In the genomic region with DNA sequence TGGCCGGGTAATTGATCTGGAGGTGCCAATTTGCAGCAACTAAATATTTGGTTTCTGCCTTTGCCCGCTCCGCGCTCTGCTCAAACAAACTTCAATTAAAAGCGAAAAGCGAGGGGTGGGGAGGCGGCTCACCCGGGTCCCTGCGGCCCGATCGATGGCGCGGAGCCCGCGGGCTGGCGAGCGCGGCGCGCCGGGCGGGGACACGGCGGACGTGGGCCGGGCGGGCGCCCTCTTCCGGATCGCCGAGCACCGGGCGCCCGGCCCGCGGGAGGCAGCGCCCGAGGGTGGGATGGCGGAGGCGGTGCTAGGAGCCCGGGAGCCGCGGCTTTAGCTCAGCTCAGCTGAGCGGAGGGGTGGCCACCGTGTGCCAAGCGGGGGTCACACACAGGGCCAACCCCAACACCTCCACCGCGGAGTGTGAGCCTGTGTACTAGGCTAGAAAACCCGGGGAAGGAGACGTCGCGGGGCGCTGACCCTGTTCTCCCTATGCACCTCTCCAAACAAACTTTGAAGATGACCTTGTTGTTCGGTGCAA, we compare ENCODE assay signal across 8 cellular contexts. TPM values are rescaled to one million over a fixed set of nuclear protein-coding genes. Genes with fewer than 3 reads are reported as not detected.
A peak's percentile ranks its signal among the peaks of the same experiment; 100 is the strongest.
DNase-seq lines count a peak whose midpoint lies in the region; ATAC-seq and TF ChIP-seq lines count a peak whose summit lies in the region.

No MANE protein-coding gene starts in this region.

- H3K4me1 ChIP-seq in CD8-positive, alpha-beta memory T cell (ENCODE audit: insufficient read depth, low read length): peaks cover 20% of the 10 kb centered on the region
- H3K4me1 ChIP-seq in RWPE2 (ENCODE audit: insufficient read depth, poor library complexity, severe bottlenecking) (peaks cover 6% of the 10 kb centered on the region), adrenal gland (replicated peaks in 1 of 2) (peaks cover 20 to 39% of the 10 kb centered on the region in 2 donors), hepatocyte (ENCODE audit: insufficient read depth) (peaks cover 31% of the 10 kb centered on the region), gastrocnemius medialis (peaks cover 16 to 17% of the 10 kb centered on the region in 2 donors)

- intact Hi-C loops in adrenal gland (cut with DNase I) (loop anchor here in 1 of 2 donors (10.0 kb wide), 1 partner anchor 244 kb away; no protein-coding TSS in a partner anchor), gastrocnemius medialis (cut with DNase I; ENCODE audit: low total_unique reads) (loop anchor here (1.0 kb wide), 2 partner anchors 80 to 99 kb away; no protein-coding TSS in a partner anchor)

- peak overlapping the region; percentile 72 to 88 (median 84) for H3K4me3 Mint-ChIP-seq in CD8-positive, alpha-beta memory T cell

- POLR2A ChIA-PET in CD8-positive, alpha-beta memory T cell (lab: Charles Lee): no interaction called here

- WGBS in adrenal gland, 4 donors: 0 to 5% (median 2%) methylated on average over 2 to 54 of the region's 54 CpGs
- 12% methylated on average over 8 of the region's 54 CpGs for WGBS in hepatocyte (ENCODE audit: low lambda C conversion rate, missing lambda C conversion rate)

- H3K27ac ChIP-seq in CD8-positive, alpha-beta memory T cell (ENCODE audit: low read depth, low read length): no peak overlapping the region
- H3K27ac ChIP-seq in RWPE2 (ENCODE audit: poor library complexity, severe bottlenecking) (peak overlapping the region; percentile 24), adrenal gland (peak overlapping the region in 1 of 5 donors; percentile 67), hepatocyte (no peak overlapping the region), gastrocnemius medialis (peak overlapping the region in 3 of 4 donors; percentile 24 to 52 (median 35))

- CTCF ChIA-PET in CD8-positive, alpha-beta memory T cell (lab: Charles Lee): interaction anchor here (1.0 to 5.4 kb wide), 4 partner anchors 12 to 101 kb away, joined by 3 to 45 read pairs (median 10); no protein-coding TSS in a partner anchor

- H4K20me1 ChIP-seq in hepatocyte (ENCODE audit: insufficient read depth, poor library complexity, severe bottlenecking): no peaks in the 10 kb centered on the region

- H3K27me3 ChIP-seq in CD8-positive, alpha-beta memory T cell (ENCODE audit: insufficient read depth, low read length, poor library complexity, severe bottlenecking): peaks cover 32% of the 10 kb centered on the region
- H3K27me3 ChIP-seq in RWPE2 (ENCODE audit: insufficient read depth, poor library complexity, severe bottlenecking): no peaks in the 10 kb centered on the region
- no peaks in the 10 kb centered on the region for H3K27me3 ChIP-seq in adrenal gland
- H3K27me3 ChIP-seq in hepatocyte: peaks cover 4% of the 10 kb centered on the region
- no peaks in the 10 kb centered on the region for H3K27me3 ChIP-seq in gastrocnemius medialis

- H3K4me2 ChIP-seq in hepatocyte: peak overlapping the region; percentile 99

- no peaks in the 10 kb centered on the region for H3K9me3 Mint-ChIP-seq in CD8-positive, alpha-beta memory T cell

- H2AFZ ChIP-seq in hepatocyte: peak overlapping the region; percentile 75

- in situ Hi-C loops in gastrocnemius medialis (cut with MboI; ENCODE audit: low sequenced_read_pairs in 4 of 4): loop anchor here in 2 of 4 donors (10.0 to 25.0 kb wide), 2 partner anchors 94 to 232 kb away; no protein-coding TSS in a partner anchor

- peak overlapping the region; percentile 41 for H3K4me3 ChIP-seq in CD8-positive, alpha-beta memory T cell (ENCODE audit: low read length)
- H3K4me3 ChIP-seq in RWPE2 (ENCODE audit: severe bottlenecking) (peak overlapping the region; percentile 40), adrenal gland (peak overlapping the region in 3 of 4 donors; percentile 32 to 75 (median 36)), hepatocyte (peak overlapping the region; percentile 29), gastrocnemius medialis (peak overlapping the region; percentile 55 to 74 (median 59))

- TF ChIP-seq CTCF in RWPE2 (IDR thresholded peaks at IDR 0.05; ENCODE audit: poor library complexity, severe bottlenecking) (peak; percentile 88), adrenal gland (IDR thresholded peaks at IDR 0.05) (peak in 3 of 6 experiments; percentile 57 to 61 (median 58)), hepatocyte (IDR thresholded peaks at IDR 0.05; ENCODE audit: poor library complexity) (peak; percentile 51), gastrocnemius medialis (IDR thresholded peaks at IDR 0.05 in 4 of 5, conservative IDR thresholded peaks at IDR 0.05 in 1 of 5) (peak; percentile 38 to 71 (median 47))

- no peak overlapping the region for H3K27ac Mint-ChIP-seq in CD8-positive, alpha-beta memory T cell

- no peaks in the 10 kb centered on the region for H3K9me3 ChIP-seq in CD8-positive, alpha-beta memory T cell (ENCODE audit: low read length)
- H3K9me3 ChIP-seq in RWPE2 (ENCODE audit: severe bottlenecking): no peaks in the 10 kb centered on the region
- no peaks in the 10 kb centered on the region for H3K9me3 ChIP-seq in adrenal gland (replicated peaks in 1 of 3)
- H3K9me3 ChIP-seq in hepatocyte (ENCODE audit: low read depth): no peaks in the 10 kb centered on the region
- no peaks in the 10 kb centered on the region for H3K9me3 ChIP-seq in gastrocnemius medialis

- no peaks in the 10 kb centered on the region for H3K36me3 ChIP-seq in CD8-positive, alpha-beta memory T cell (ENCODE audit: insufficient read depth, low read length)
- peaks cover 5% of the 10 kb centered on the region for H3K36me3 ChIP-seq in RWPE2 (ENCODE audit: low read depth)
- no peaks in the 10 kb centered on the region for H3K36me3 ChIP-seq in adrenal gland (replicated peaks in 1 of 2)
- no peaks in the 10 kb centered on the region for H3K36me3 ChIP-seq in hepatocyte (replicated peaks; ENCODE audit: insufficient read depth, low read depth)
- no peaks in the 10 kb centered on the region for H3K36me3 ChIP-seq in gastrocnemius medialis

- H3K79me2 ChIP-seq in hepatocyte: no peaks in the 10 kb centered on the region

- TF ChIP-seq POLR2A in adrenal gland (IDR thresholded peaks at IDR 0.05): no peak
- peak in 1 of 2 donors; percentile 10 for TF ChIP-seq POLR2A in gastrocnemius medialis (IDR thresholded peaks at IDR 0.05)

- peak; percentile 53 for ATAC-seq in RWPE2 (ENCODE audit: low read depth)
- peak; percentile 67 to 68 for ATAC-seq in gastrocnemius medialis
- no peak for ATAC-seq in HG03354 (IDR thresholded peaks at IDR 0.05; ENCODE audit: poor library complexity, severe bottlenecking, unreplicated experiment)
- no peak for ATAC-seq in HG03439 (IDR thresholded peaks at IDR 0.05; ENCODE audit: unreplicated experiment)

- H3K27me3 Mint-ChIP-seq in CD8-positive, alpha-beta memory T cell: peaks cover 22 to 46% of the 10 kb centered on the region in 2 donors

- peak in 3 of 5 donors; percentile 9 to 21 (median 17) for DNase-seq in CD8-positive, alpha-beta memory T cell
- DNase-seq in HPDE6-E6E7 (ENCODE audit: extremely low spot score) (peak; percentile 60), RWPE2 (ENCODE audit: low spot score) (no peak), adrenal gland (peak in 4 of 7 donors; percentile 35 to 59 (median 44)), hepatocyte (ENCODE audit: low spot score) (peak; percentile 81), gastrocnemius medialis (peak in 1 of 2 donors; percentile 21)

- H3K36me3 Mint-ChIP-seq in CD8-positive, alpha-beta memory T cell: peaks cover 0 to 6% (median 2%) of the 10 kb centered on the region in 3 donors

- H3K4me1 Mint-ChIP-seq in CD8-positive, alpha-beta memory T cell: peaks cover 13 to 21% (median 21%) of the 10 kb centered on the region in 3 donors

- H3K9me2 ChIP-seq in hepatocyte (replicated peaks; ENCODE audit: insufficient read depth): no peaks in the 10 kb centered on the region

RNA-seq across cellular contexts. Expression of a gene that starts 32.2 kb away (rescaled TPM):
- total RNA-seq in CD8-positive, alpha-beta memory T cell: 10 to 100 TPM; 31.3 to 32.5 TPM
- 17.6 TPM for polyA plus RNA-seq in CD8-positive, alpha-beta memory T cell
- total RNA-seq in adrenal gland: 100 to 1,000 TPM in 2 of 8 donors, 10 to 100 TPM in 6; 53.1 to 115 (median 74.6) TPM
- 10 to 100 TPM; 34.9 to 40.6 (median 35.2) TPM for polyA plus RNA-seq in adrenal gland
- total RNA-seq in hepatocyte: 31.3 and 47.4 TPM in 2 replicates
- polyA plus RNA-seq in hepatocyte: 29.9 and 33.3 TPM in 2 replicates
- 10 to 100 TPM in 3 of 4 donors, 1 to 10 TPM in 1; 9.8 to 14.4 (median 12.3) TPM for total RNA-seq in gastrocnemius medialis

RNA-seq across cellular contexts. Expression of a gene that starts 41.9 kb away (rescaled TPM):
- total RNA-seq in CD8-positive, alpha-beta memory T cell: 100 to 1,000 TPM; 189 to 198 TPM
- polyA plus RNA-seq in CD8-positive, alpha-beta memory T cell: 82.0 TPM
- 100 to 1,000 TPM in 6 of 8 donors, 10 to 100 TPM in 2; 85.9 to 174 (median 136) TPM for total RNA-seq in adrenal gland
- polyA plus RNA-seq in adrenal gland: 100 to 1,000 TPM; 119 to 170 (median 163) TPM
- total RNA-seq in hepatocyte: 68.5 and 71.2 TPM in 2 replicates
- 90.1 and 126 TPM in 2 replicates for polyA plus RNA-seq in hepatocyte
- total RNA-seq in gastrocnemius medialis: 100 to 1,000 TPM in 1 of 4 donors, 10 to 100 TPM in 3; 60.7 to 127 (median 71.5) TPM

RNA-seq across cellular contexts. Expression of a gene that starts 51.1 kb away (rescaled TPM):
- total RNA-seq in CD8-positive, alpha-beta memory T cell: not detected
- not detected for polyA plus RNA-seq in CD8-positive, alpha-beta memory T cell
- total RNA-seq in adrenal gland: 1 to 10 TPM in 2 of 8 donors, under 1 TPM in 2, not detected in 4; 0.55 to 1.5 (median 0.94) TPM
- polyA plus RNA-seq in adrenal gland: 1 to 10 TPM in 1 of 3 donors, under 1 TPM in 2; 0.27 to 3.3 (median 0.88) TPM
- total RNA-seq in hepatocyte: 12.8 and 15.1 TPM in 2 replicates
- 54.9 and 68.3 TPM in 2 replicates for polyA plus RNA-seq in hepatocyte
- not detected for total RNA-seq in gastrocnemius medialis

Comparison
In these comparisons a context has a peak if more than half of its experiments do, and no peak if none do; other contexts are left out.
1. H3K27ac ChIP-seq: peak in RWPE2 (single experiment) and gastrocnemius medialis (3 of 4); none in CD8-positive, alpha-beta memory T cell (single experiment) and hepatocyte (single experiment).
2. ATAC-seq: peak in RWPE2 (single experiment) and gastrocnemius medialis (2 of 2); none in HG03354 (single experiment) and HG03439 (single experiment).
3. Peak in every context shown above with its lines, with median percentiles within 50 percentile points of each other: H3K4me3 ChIP-seq.